ENCODE assay signal across 1 cellular context in the genomic region with DNA sequence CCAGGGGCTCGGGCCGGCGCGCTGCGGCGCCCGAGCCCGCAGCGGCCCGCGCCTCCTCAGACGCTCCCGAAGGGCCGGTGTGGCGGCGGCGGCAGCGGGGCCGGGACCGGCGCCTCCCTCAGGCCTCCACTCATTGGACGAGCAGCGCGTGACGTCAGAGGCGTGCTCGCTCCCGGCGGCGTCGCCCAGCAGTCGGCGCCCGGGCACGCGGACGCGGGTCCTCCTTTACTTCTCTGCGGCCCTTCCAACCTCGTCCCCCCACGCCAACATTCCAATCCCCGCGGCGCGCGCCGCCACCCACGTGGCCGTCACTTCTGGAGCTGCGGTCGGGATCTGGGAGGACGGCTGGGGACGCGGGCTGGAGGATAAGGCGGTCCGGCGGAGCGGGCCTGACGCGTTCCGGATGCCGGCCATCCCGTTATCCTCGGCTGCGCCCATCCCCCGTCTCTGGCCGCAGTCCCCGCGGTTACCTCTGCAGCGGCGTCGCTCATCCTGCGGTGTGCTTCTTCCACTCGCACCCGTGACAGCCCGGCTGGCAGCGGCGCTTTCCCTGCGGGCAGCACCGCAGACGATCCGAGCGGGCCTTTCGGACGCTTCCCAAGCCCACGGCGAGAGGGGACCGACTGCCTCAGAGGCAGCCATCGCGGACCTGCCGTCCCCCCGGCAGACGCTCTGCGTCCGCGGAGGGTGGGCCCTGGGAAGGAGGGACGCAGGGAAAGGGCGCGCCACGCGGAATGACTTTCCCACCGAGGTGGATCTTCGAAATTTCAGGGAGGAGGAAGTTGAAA.
A peak's percentile ranks its signal among the peaks of the same experiment; 100 is the strongest.
TF ChIP-seq lines count a peak whose summit lies in the region.

A gene with protein sequence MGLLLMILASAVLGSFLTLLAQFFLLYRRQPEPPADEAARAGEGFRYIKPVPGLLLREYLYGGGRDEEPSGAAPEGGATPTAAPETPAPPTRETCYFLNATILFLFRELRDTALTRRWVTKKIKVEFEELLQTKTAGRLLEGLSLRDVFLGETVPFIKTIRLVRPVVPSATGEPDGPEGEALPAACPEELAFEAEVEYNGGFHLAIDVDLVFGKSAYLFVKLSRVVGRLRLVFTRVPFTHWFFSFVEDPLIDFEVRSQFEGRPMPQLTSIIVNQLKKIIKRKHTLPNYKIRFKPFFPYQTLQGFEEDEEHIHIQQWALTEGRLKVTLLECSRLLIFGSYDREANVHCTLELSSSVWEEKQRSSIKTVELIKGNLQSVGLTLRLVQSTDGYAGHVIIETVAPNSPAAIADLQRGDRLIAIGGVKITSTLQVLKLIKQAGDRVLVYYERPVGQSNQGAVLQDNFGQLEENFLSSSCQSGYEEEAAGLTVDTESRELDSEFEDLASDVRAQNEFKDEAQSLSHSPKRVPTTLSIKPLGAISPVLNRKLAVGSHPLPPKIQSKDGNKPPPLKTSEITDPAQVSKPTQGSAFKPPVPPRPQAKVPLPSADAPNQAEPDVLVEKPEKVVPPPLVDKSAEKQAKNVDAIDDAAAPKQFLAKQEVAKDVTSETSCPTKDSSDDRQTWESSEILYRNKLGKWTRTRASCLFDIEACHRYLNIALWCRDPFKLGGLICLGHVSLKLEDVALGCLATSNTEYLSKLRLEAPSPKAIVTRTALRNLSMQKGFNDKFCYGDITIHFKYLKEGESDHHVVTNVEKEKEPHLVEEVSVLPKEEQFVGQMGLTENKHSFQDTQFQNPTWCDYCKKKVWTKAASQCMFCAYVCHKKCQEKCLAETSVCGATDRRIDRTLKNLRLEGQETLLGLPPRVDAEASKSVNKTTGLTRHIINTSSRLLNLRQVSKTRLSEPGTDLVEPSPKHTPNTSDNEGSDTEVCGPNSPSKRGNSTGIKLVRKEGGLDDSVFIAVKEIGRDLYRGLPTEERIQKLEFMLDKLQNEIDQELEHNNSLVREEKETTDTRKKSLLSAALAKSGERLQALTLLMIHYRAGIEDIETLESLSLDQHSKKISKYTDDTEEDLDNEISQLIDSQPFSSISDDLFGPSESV (minus strand): TSS at position 81 of the 788 bp plus-strand sequence. CDS start 213 bp downstream, outside the sequence.

TF ChIP-seq in K562, 482 proteins besides CTCF, POLR2A, EP300 and RAD21 (continued from another document and continues in another):
- TF ChIP-seq REST (CRISPR knock-in tag; IDR thresholded peaks at IDR 0.05; ENCODE audit: low read depth) (peak; percentile 11; the same call in 1 of the 2 replicates), ELK1 (CRISPR knock-in tag; IDR thresholded peaks at IDR 0.05) (no peak), NR1H2 (CRISPR knock-in tag; IDR thresholded peaks at IDR 0.05) (peak; percentile 87; the same call in 1 of the 2 replicates), PHB (CRISPR knock-in tag; IDR thresholded peaks at IDR 0.05) (peak; percentile 63; the same call in 1 of the 2 replicates), HNRNPK (IDR thresholded peaks at IDR 0.05; ENCODE audit: low read depth, low read length, poor library complexity, severe bottlenecking) (no peak), CSDE1 (IDR thresholded peaks at IDR 0.05) (no peak), ZNF77 (CRISPR knock-in tag; IDR thresholded peaks at IDR 0.05) (no peak), TRIM24 (IDR thresholded peaks at IDR 0.05) (no peak), EP400 (IDR thresholded peaks at IDR 0.05) (peak; percentile 75), ZNF324 (CRISPR knock-in tag; IDR thresholded peaks at IDR 0.05) (no peak), PBX2 (CRISPR knock-in tag; IDR thresholded peaks at IDR 0.05; ENCODE audit: low read depth) (no peak), PBX2 (tag; conservative IDR thresholded peaks at IDR 0.05; ENCODE audit: low read depth) (no peak), SIN3B (IDR thresholded peaks at IDR 0.05; ENCODE audit: low read depth) (no peak), MYBL2 (IDR thresholded peaks at IDR 0.05; ENCODE audit: low read depth) (no peak), MYBL2 (CRISPR knock-in tag; IDR thresholded peaks at IDR 0.05; ENCODE audit: borderline replicate concordance) (no peak), HDAC3 (IDR thresholded peaks at IDR 0.05; ENCODE audit: borderline replicate concordance, partially characterized antibody) (no peak), HDAC1 (IDR thresholded peaks at IDR 0.05) (peak in 1 of 2 experiments; percentile 72; a peak in 2 of 4 replicates), MTA2 (IDR thresholded peaks at IDR 0.05; ENCODE audit: low read depth) (no peak), HDAC6 (IDR thresholded peaks at IDR 0.05; ENCODE audit: low read depth, low read length) (no peak), C11orf30 (IDR thresholded peaks at IDR 0.05; ENCODE audit: low read depth) (no peak), RBM17 (IDR thresholded peaks at IDR 0.05; ENCODE audit: borderline replicate concordance, low read depth, low read length) (no peak), HIVEP1 (CRISPR knock-in tag; IDR thresholded peaks at IDR 0.05) (no peak)
- TF ChIP-seq, protein P1, sequence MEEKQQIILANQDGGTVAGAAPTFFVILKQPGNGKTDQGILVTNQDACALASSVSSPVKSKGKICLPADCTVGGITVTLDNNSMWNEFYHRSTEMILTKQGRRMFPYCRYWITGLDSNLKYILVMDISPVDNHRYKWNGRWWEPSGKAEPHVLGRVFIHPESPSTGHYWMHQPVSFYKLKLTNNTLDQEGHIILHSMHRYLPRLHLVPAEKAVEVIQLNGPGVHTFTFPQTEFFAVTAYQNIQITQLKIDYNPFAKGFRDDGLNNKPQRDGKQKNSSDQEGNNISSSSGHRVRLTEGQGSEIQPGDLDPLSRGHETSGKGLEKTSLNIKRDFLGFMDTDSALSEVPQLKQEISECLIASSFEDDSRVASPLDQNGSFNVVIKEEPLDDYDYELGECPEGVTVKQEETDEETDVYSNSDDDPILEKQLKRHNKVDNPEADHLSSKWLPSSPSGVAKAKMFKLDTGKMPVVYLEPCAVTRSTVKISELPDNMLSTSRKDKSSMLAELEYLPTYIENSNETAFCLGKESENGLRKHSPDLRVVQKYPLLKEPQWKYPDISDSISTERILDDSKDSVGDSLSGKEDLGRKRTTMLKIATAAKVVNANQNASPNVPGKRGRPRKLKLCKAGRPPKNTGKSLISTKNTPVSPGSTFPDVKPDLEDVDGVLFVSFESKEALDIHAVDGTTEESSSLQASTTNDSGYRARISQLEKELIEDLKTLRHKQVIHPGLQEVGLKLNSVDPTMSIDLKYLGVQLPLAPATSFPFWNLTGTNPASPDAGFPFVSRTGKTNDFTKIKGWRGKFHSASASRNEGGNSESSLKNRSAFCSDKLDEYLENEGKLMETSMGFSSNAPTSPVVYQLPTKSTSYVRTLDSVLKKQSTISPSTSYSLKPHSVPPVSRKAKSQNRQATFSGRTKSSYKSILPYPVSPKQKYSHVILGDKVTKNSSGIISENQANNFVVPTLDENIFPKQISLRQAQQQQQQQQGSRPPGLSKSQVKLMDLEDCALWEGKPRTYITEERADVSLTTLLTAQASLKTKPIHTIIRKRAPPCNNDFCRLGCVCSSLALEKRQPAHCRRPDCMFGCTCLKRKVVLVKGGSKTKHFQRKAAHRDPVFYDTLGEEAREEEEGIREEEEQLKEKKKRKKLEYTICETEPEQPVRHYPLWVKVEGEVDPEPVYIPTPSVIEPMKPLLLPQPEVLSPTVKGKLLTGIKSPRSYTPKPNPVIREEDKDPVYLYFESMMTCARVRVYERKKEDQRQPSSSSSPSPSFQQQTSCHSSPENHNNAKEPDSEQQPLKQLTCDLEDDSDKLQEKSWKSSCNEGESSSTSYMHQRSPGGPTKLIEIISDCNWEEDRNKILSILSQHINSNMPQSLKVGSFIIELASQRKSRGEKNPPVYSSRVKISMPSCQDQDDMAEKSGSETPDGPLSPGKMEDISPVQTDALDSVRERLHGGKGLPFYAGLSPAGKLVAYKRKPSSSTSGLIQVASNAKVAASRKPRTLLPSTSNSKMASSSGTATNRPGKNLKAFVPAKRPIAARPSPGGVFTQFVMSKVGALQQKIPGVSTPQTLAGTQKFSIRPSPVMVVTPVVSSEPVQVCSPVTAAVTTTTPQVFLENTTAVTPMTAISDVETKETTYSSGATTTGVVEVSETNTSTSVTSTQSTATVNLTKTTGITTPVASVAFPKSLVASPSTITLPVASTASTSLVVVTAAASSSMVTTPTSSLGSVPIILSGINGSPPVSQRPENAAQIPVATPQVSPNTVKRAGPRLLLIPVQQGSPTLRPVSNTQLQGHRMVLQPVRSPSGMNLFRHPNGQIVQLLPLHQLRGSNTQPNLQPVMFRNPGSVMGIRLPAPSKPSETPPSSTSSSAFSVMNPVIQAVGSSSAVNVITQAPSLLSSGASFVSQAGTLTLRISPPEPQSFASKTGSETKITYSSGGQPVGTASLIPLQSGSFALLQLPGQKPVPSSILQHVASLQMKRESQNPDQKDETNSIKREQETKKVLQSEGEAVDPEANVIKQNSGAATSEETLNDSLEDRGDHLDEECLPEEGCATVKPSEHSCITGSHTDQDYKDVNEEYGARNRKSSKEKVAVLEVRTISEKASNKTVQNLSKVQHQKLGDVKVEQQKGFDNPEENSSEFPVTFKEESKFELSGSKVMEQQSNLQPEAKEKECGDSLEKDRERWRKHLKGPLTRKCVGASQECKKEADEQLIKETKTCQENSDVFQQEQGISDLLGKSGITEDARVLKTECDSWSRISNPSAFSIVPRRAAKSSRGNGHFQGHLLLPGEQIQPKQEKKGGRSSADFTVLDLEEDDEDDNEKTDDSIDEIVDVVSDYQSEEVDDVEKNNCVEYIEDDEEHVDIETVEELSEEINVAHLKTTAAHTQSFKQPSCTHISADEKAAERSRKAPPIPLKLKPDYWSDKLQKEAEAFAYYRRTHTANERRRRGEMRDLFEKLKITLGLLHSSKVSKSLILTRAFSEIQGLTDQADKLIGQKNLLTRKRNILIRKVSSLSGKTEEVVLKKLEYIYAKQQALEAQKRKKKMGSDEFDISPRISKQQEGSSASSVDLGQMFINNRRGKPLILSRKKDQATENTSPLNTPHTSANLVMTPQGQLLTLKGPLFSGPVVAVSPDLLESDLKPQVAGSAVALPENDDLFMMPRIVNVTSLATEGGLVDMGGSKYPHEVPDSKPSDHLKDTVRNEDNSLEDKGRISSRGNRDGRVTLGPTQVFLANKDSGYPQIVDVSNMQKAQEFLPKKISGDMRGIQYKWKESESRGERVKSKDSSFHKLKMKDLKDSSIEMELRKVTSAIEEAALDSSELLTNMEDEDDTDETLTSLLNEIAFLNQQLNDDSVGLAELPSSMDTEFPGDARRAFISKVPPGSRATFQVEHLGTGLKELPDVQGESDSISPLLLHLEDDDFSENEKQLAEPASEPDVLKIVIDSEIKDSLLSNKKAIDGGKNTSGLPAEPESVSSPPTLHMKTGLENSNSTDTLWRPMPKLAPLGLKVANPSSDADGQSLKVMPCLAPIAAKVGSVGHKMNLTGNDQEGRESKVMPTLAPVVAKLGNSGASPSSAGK (IDR thresholded peaks at IDR 0.05), result peak; percentile 83
- TF ChIP-seq, protein P2, sequence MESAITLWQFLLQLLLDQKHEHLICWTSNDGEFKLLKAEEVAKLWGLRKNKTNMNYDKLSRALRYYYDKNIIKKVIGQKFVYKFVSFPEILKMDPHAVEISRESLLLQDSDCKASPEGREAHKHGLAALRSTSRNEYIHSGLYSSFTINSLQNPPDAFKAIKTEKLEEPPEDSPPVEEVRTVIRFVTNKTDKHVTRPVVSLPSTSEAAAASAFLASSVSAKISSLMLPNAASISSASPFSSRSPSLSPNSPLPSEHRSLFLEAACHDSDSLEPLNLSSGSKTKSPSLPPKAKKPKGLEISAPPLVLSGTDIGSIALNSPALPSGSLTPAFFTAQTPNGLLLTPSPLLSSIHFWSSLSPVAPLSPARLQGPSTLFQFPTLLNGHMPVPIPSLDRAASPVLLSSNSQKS (CRISPR knock-in tag; IDR thresholded peaks at IDR 0.05), result no peak
- TF ChIP-seq, protein P3, sequence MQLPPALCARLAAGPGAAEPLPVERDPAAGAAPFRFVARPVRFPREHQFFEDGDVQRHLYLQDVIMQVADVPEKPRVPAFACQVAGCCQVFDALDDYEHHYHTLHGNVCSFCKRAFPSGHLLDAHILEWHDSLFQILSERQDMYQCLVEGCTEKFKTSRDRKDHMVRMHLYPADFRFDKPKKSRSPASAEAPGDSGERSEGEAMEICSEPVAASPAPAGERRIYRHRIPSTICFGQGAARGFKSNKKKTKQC (CRISPR knock-in tag; IDR thresholded peaks at IDR 0.05), result 0 out of 2 replicates have a peak, but pooled peaks have one; percentile 27
